In the genomic region with DNA sequence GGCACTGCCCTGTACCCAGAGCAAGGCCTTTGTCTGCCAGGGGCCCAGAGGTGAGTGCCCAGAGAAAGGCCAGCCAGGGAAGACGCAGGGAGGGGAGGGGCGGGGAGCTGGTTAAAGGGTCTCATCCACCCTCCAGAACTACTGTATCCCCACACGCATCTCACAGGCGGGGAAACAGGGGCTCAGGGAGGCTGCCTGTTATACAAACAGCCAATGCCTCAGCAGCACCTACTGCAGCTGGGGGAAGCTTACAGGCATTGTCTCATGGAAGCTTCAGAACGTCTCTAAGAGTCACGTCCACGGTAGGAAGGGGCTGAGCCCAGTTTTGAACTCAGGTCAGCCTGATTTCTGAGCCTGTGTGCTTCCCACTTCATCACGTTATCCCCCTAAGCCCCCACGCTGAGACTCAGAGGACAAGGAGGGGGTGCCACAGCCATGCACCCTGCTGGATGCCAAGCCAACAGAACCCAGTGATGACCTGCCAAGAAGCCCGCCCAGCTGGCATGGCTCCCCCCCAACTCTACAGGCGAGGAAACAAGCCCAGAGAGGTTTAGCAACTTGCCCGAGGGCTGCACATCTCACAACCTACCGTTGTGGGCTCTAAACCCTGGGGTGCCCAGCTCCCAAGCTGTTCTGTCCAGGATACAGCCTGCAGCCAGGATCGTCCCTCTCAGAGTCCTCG, we compare ENCODE assay signal across 10 cellular contexts. TPM values are rescaled to one million over a fixed set of nuclear protein-coding genes. Genes with fewer than 3 reads are reported as not detected.
DNase-seq lines count a peak whose midpoint lies in the region; ATAC-seq and TF ChIP-seq lines count a peak whose summit lies in the region.
"Had no signal": no experiment of that assay in that cellular context is flagged by ENCODE, and none has a peak within 500 bp of the region (broad histone marks: within the 10 kb centered on the region; RNA-seq: fewer than 3 reads in every experiment).

No MANE protein-coding gene starts in this region.

- H3K27me3 ChIP-seq in CD8-positive, alpha-beta T cell (ENCODE audit: insufficient read depth, low read length) = no peaks in the 10 kb centered on the region
- H3K27me3 ChIP-seq in trophoblast cell (ENCODE audit: insufficient read depth, low read length) = no peaks in the 10 kb centered on the region
- H3K27me3 ChIP-seq in H7 (ENCODE audit: control insufficient read depth, insufficient read depth, low read length) = no peaks in the 10 kb centered on the region

- H2AK5ac ChIP-seq in trophoblast cell (ENCODE audit: low read length) = peak overlapping the region; percentile 66

- CTCF ChIA-PET in CD8-positive, alpha-beta T cell (lab: Charles Lee) = interaction anchor here (1.4 kb wide), 1 partner anchor 19 kb away, joined by 3 read pairs; no protein-coding TSS in a partner anchor

- H3K79me1 ChIP-seq in trophoblast cell (ENCODE audit: low read length) = peaks cover 29% of the 10 kb centered on the region

- peak overlapping the region; percentile 60 for H3K18ac ChIP-seq in trophoblast cell (ENCODE audit: low read length)

- peak overlapping the region; percentile 68 for H2BK12ac ChIP-seq in trophoblast cell (ENCODE audit: low read length)

- no peaks in the 10 kb centered on the region for H3K9me3 Mint-ChIP-seq in CD8-positive, alpha-beta T cell
- H3K9me3 Mint-ChIP-seq: activated CD4-positive, alpha-beta memory T cell treated with anti-CD3 and anti-CD28 coated beads for 36 hours had no signal

- H3K4me3 ChIP-seq in CD8-positive, alpha-beta T cell (ENCODE audit: low read depth, low read length) = no peak overlapping the region
- peak overlapping the region; percentile 21 to 52 for H3K4me3 ChIP-seq in foreskin fibroblast (ENCODE audit: low read depth in 1 of 2, low read length in 2 of 2)
- no peak overlapping the region for H3K4me3 ChIP-seq in trophoblast cell (ENCODE audit: low read depth, low read length)
- no peak overlapping the region for H3K4me3 ChIP-seq in H7 (ENCODE audit: insufficient read depth, low read depth, low read length)

- no peak overlapping the region for H4K12ac ChIP-seq in trophoblast cell (ENCODE audit: low read depth, low read length)

- no peaks in the 10 kb centered on the region for H3K27me3 Mint-ChIP-seq in CD8-positive, alpha-beta T cell (ENCODE audit: low read depth)
- H3K27me3 Mint-ChIP-seq: activated CD4-positive, alpha-beta memory T cell treated with anti-CD3 and anti-CD28 coated beads for 36 hours had no signal

- no peak overlapping the region for H3K9ac ChIP-seq in trophoblast cell (ENCODE audit: low read length)

- no peak overlapping the region for H3K4me3 Mint-ChIP-seq in CD8-positive, alpha-beta T cell
- H3K4me3 Mint-ChIP-seq: activated CD4-positive, alpha-beta memory T cell treated with anti-CD3 and anti-CD28 coated beads for 36 hours had no signal

- H3K27ac Mint-ChIP-seq in CD8-positive, alpha-beta T cell = peak overlapping the region; percentile 70
- H3K27ac Mint-ChIP-seq: activated CD4-positive, alpha-beta memory T cell treated with anti-CD3 and anti-CD28 coated beads for 36 hours had no signal

- TF ChIP-seq CTCF in CD8-positive, alpha-beta T cell (IDR thresholded peaks at IDR 0.05) = no peak
- TF ChIP-seq CTCF in foreskin fibroblast (IDR thresholded peaks at IDR 0.05; ENCODE audit: low read depth, low read length) = no peak

- POLR2A ChIA-PET in CD8-positive, alpha-beta T cell (lab: Charles Lee) = interaction anchor here (1.4 kb wide), 1 partner anchor 19 kb away, joined by 3 read pairs; no protein-coding TSS in a partner anchor

- peak overlapping the region; percentile 51 for H3K14ac ChIP-seq in trophoblast cell (ENCODE audit: low read length)

- peak overlapping the region; percentile 53 for H3K4me2 ChIP-seq in trophoblast cell (ENCODE audit: low read length)

- no peaks in the 10 kb centered on the region for H3K36me3 Mint-ChIP-seq in CD8-positive, alpha-beta T cell
- H3K36me3 Mint-ChIP-seq: activated CD4-positive, alpha-beta memory T cell treated with anti-CD3 and anti-CD28 coated beads for 36 hours had no signal

- no peak overlapping the region for H2BK5ac ChIP-seq in trophoblast cell (ENCODE audit: low read depth, low read length, poor library complexity)

- no peaks in the 10 kb centered on the region for H3K79me2 ChIP-seq in trophoblast cell (ENCODE audit: control insufficient read depth, insufficient read depth, low read length, poor library complexity)

- no peak overlapping the region for H4K8ac ChIP-seq in trophoblast cell (ENCODE audit: low read depth, low read length)

- peak overlapping the region; percentile 67 for H4K91ac ChIP-seq in trophoblast cell (ENCODE audit: low read depth, low read length)

- no peak for DNase-seq in CD8-positive, alpha-beta T cell
- DNase-seq in RPMI8226 (peak; percentile 60), foreskin fibroblast (no peak), trophoblast cell (no peak), H7 (no peak)
- DNase-seq: activated CD4-positive, alpha-beta memory T cell treated with anti-CD3 and anti-CD28 coated beads for 36 hours; NK-92 treated with Interleukin-12 subunit alpha and Interleukin-12 subunit beta, amount 100 ng/mL, for 24 hours had no signal

- H2BK120ac ChIP-seq in trophoblast cell (ENCODE audit: insufficient read depth, low read length, poor library complexity) = peak overlapping the region; percentile 21

- no peak overlapping the region for H2AFZ ChIP-seq in trophoblast cell (ENCODE audit: insufficient read depth, low read length, poor library complexity)

- H3K23ac ChIP-seq in trophoblast cell (ENCODE audit: low read length) = no peak overlapping the region

- no peaks in the 10 kb centered on the region for H3K9me3 ChIP-seq in CD8-positive, alpha-beta T cell (ENCODE audit: low read length)
- peaks cover 3% of the 10 kb centered on the region for H3K9me3 ChIP-seq in trophoblast cell (ENCODE audit: insufficient read depth, low read depth, low read length)

- H3K36me3 ChIP-seq in CD8-positive, alpha-beta T cell (ENCODE audit: insufficient read depth, low read length) = no peaks in the 10 kb centered on the region
- no peaks in the 10 kb centered on the region for H3K36me3 ChIP-seq in trophoblast cell (ENCODE audit: control insufficient read depth in 1 of 2, insufficient read depth in 2 of 2, low read length in 2 of 2)
- H3K36me3 ChIP-seq in H7 (replicated peaks; ENCODE audit: control insufficient read depth, insufficient read depth, low read length) = no peaks in the 10 kb centered on the region

- intact Hi-C loops in CD8-positive, alpha-beta T cell (cut with DNase I, micrococcal nuclease) = loop anchor here (10.0 kb wide), 6 partner anchors 354 to 1106 kb away; a partner anchor contains a TSS

- H3K4ac ChIP-seq in trophoblast cell (ENCODE audit: low read depth, low read length) = no peak overlapping the region

- H3K4me1 Mint-ChIP-seq in CD8-positive, alpha-beta T cell (ENCODE audit: low read depth) = peaks cover 29% of the 10 kb centered on the region

- no peak for ATAC-seq in CD8-positive, alpha-beta T cell
- no peak for ATAC-seq in GM21447 (IDR thresholded peaks at IDR 0.05; ENCODE audit: unreplicated experiment)
- ATAC-seq in HG02642 (IDR thresholded peaks at IDR 0.05; ENCODE audit: poor library complexity, unreplicated experiment) = no peak
- ATAC-seq in HG02571 (IDR thresholded peaks at IDR 0.05; ENCODE audit: unreplicated experiment) = no peak

- no peak overlapping the region for H3K27ac ChIP-seq in CD8-positive, alpha-beta T cell (ENCODE audit: low read depth, low read length)
- no peak overlapping the region for H3K27ac ChIP-seq in trophoblast cell (ENCODE audit: low read depth, low read length)

- WGBS in trophoblast cell (ENCODE audit: extremely low coverage, insufficient coverage, insufficient read length) = no CpG with 5 or more reads among the region's 15 CpGs

- H3K4me1 ChIP-seq in CD8-positive, alpha-beta T cell (ENCODE audit: insufficient read depth, low read length) = peaks cover 34% of the 10 kb centered on the region
- H3K4me1 ChIP-seq in trophoblast cell (ENCODE audit: control insufficient read depth in 1 of 2, insufficient read depth in 2 of 2, low read length in 2 of 2) = peaks cover 40 to 41% of the 10 kb centered on the region in 2 experiments

RNA-seq across cellular contexts. Expression of a gene that starts 54.5 kb away (rescaled TPM):
- total RNA-seq in CD8-positive, alpha-beta T cell = 10 to 100 TPM; 71.2 to 79.0 TPM
- polyA plus RNA-seq in trophoblast cell (2013) = 28.1 and 28.5 TPM in 2 replicates
- total RNA-seq in H7 (2014; rRNA removed; shearing (Covaris generic)) = 13.5 and 22.5 TPM in 2 replicates

Comparison
In these comparisons a context has a peak if more than half of its experiments do, and no peak if none do; other contexts are left out.
1. H3K4me3 ChIP-seq: peak in foreskin fibroblast (2 of 2); none in CD8-positive, alpha-beta T cell (single experiment), trophoblast cell (single experiment) and H7 (single experiment).